In genomic region chr12:43692064-43692463, GRCh38 we compare ENCODE assay signal across 16 cellular contexts.
DNase-seq lines count a peak whose midpoint lies in the region; ATAC-seq, FAIRE-seq and TF ChIP-seq lines count a peak whose summit lies in the region.
"Had no signal": no experiment of that assay in that cellular context is flagged by ENCODE, and none has a peak within 500 bp of the region (broad histone marks: within the 10 kb centered on the region; RNA-seq: fewer than 3 reads in every experiment).

No MANE protein-coding gene starts in this region.

- dilution Hi-C loops in endothelial cell of umbilical vein (cut with MboI; ENCODE audit: extremely low pct_ligation_motif_present, low sequenced_read_pairs), result no loop called here

- H3K4ac ChIP-seq in trophoblast cell (ENCODE audit: low read depth, low read length), result no peak overlapping the region

- no peak overlapping the region for H3K23ac ChIP-seq in trophoblast cell (ENCODE audit: low read length)

- H3K9me3 ChIP-seq in endothelial cell of umbilical vein (replicated peaks; ENCODE audit: control insufficient read depth, insufficient read depth, low read length) (no peaks in the 10 kb centered on the region), trophoblast cell (ENCODE audit: insufficient read depth, low read depth, low read length) (no peaks in the 10 kb centered on the region), esophagus squamous epithelium (no peaks in the 10 kb centered on the region)

- TF ChIP-seq CTCF in GM23338 (conservative IDR thresholded peaks at IDR 0.05; ENCODE audit: low read depth in 2 of 2) (no peak), endothelial cell of umbilical vein (IDR thresholded peaks at IDR 0.05; ENCODE audit: extremely low read depth in 1 of 2, insufficient read depth in 1 of 2, low read depth in 1 of 2, low read length in 2 of 2) (no peak), esophagus squamous epithelium (IDR thresholded peaks at IDR 0.05) (no peak)

- POLR2A ChIA-PET in endothelial cell of umbilical vein (lab: Charles Lee), result no interaction called here

- H3K9ac ChIP-seq in endothelial cell of umbilical vein (replicated peaks; ENCODE audit: extremely low read depth, insufficient read depth, low read length) (no peak overlapping the region), trophoblast cell (ENCODE audit: low read length) (no peak overlapping the region)

- no CpG with 5 or more reads among the region's 1 CpG for WGBS in trophoblast cell (ENCODE audit: extremely low coverage, insufficient coverage, insufficient read length)
- WGBS in esophagus squamous epithelium, 2 donors, result 35 to 36% methylated on average over 1 of the region's 1 CpG

- DNase-seq in GM23338 (ENCODE audit: low spot score) (no peak), NCI-H69 (lab: John Stamatoyannopoulos, UW) (peak; percentile 14), endothelial cell of umbilical vein (ENCODE audit: low read depth, low spot score) (peak; percentile 52), trophoblast cell (no peak), NCI-H2107 (lab: John Stamatoyannopoulos, UW) (no peak), esophagus squamous epithelium (lab: John Stamatoyannopoulos, UW) (no peak)
- DNase-seq in activated naive CD4-positive, alpha-beta T cell treated with anti-CD3 and anti-CD28 coated beads, Interleukin-2, amount 50 U/mL, for 16 hours, result no peak
- no peak for DNase-seq in effector CD8-positive, alpha-beta T cell (lab: John Stamatoyannopoulos, UW)
- DNase-seq: activated CD4-positive, alpha-beta T cell treated with anti-CD3 and anti-CD28 coated beads, Interleukin-2, amount 10 ng/mL, durations not matched to agents 7 days and 5 days; activated naive CD4-positive, alpha-beta T cell treated with anti-CD3 and anti-CD28 coated beads for 36 hours; DMS79 treated with DMSO at 0.1 percent for 48 hours; effector memory CD8-positive, alpha-beta T cell; Karpas-422; NCI-H524 had no signal

- H4K8ac ChIP-seq in trophoblast cell (ENCODE audit: low read depth, low read length), result no peak overlapping the region

- H3K27ac ChIP-seq in GM23338 (ENCODE audit: low read depth) (no peak overlapping the region), endothelial cell of umbilical vein (ENCODE audit: insufficient read depth, low read depth, low read length) (no peak overlapping the region), trophoblast cell (ENCODE audit: low read depth, low read length) (peak overlapping the region; percentile 20), esophagus squamous epithelium (no peak overlapping the region)
- H3K27ac ChIP-seq: SK-N-MC had no signal

- H3K36me3 Mint-ChIP-seq in GM23338 (ENCODE audit: low read depth), result no peaks in the 10 kb centered on the region
- H3K36me3 Mint-ChIP-seq: natural killer cell treated with Interleukin-12 subunit alpha and Interleukin-12 subunit beta and Interleukin-15 and Interleukin-18, amount 100 ng/mL, for 72 hours had no signal

- H2AFZ ChIP-seq in GM23338 (0 out of 2 replicates have a peak overlapping the region, but pooled peaks have one; percentile 21), endothelial cell of umbilical vein (ENCODE audit: low read depth, low read length) (no peak overlapping the region), trophoblast cell (ENCODE audit: insufficient read depth, low read length, poor library complexity) (no peak overlapping the region)

- H4K20me1 ChIP-seq in GM23338 (replicated peaks; ENCODE audit: insufficient read depth), result no peaks in the 10 kb centered on the region
- H4K20me1 ChIP-seq in endothelial cell of umbilical vein (replicated peaks; ENCODE audit: control insufficient read depth, extremely low read depth, insufficient read depth, low read length), result no peaks in the 10 kb centered on the region

- H2BK5ac ChIP-seq in trophoblast cell (ENCODE audit: low read depth, low read length, poor library complexity), result no peak overlapping the region

- no peak overlapping the region for H2AK5ac ChIP-seq in trophoblast cell (ENCODE audit: low read length)

- TF ChIP-seq POLR2A in endothelial cell of umbilical vein (IDR thresholded peaks at IDR 0.05; ENCODE audit: low read depth, low read length) (no peak), esophagus squamous epithelium (IDR thresholded peaks at IDR 0.05) (no peak)

- intact Hi-C loops in endothelial cell of umbilical vein (cut with micrococcal nuclease) (no loop called here), esophagus squamous epithelium (cut with DNase I) (no loop called here)

- H3K4me1 Mint-ChIP-seq in GM23338, result peaks cover 4% of the 10 kb centered on the region; the same call in 2 of the 3 replicates
- H3K4me1 Mint-ChIP-seq: activated CD4-positive, alpha-beta T cell treated with anti-CD3 and anti-CD28 coated beads, Interleukin-2, amount 10 ng/mL, durations not matched to agents 7 days and 5 days had no signal

- peak overlapping the region; percentile 29 for H3K27ac Mint-ChIP-seq in GM23338
- H3K27ac Mint-ChIP-seq: activated CD4-positive, alpha-beta T cell treated with anti-CD3 and anti-CD28 coated beads, Interleukin-2, amount 10 ng/mL, durations not matched to agents 7 days and 5 days; activated naive CD4-positive, alpha-beta T cell treated with anti-CD3 and anti-CD28 coated beads for 36 hours; effector memory CD8-positive, alpha-beta T cell; natural killer cell treated with Interleukin-12 subunit alpha and Interleukin-12 subunit beta and Interleukin-15 and Interleukin-18, amount 100 ng/mL, for 72 hours had no signal

- no peak overlapping the region for H4K12ac ChIP-seq in trophoblast cell (ENCODE audit: low read depth, low read length)

- no peak overlapping the region for H3K4me3 ChIP-seq in GM23338
- H3K4me3 ChIP-seq in endothelial cell of umbilical vein (replicated peaks in 1 of 3; ENCODE audit: insufficient read depth in 1 of 3, low read depth in 1 of 3, low read length in 3 of 3), result no peak overlapping the region
- no peak overlapping the region for H3K4me3 ChIP-seq in trophoblast cell (ENCODE audit: low read depth, low read length)
- no peak overlapping the region for H3K4me3 ChIP-seq in esophagus squamous epithelium
- H3K4me3 ChIP-seq: SK-N-MC had no signal

- H3K79me1 ChIP-seq in trophoblast cell (ENCODE audit: low read length), result peaks cover 5% of the 10 kb centered on the region

- ATAC-seq in GM23338, result no peak
- ATAC-seq: effector memory CD8-positive, alpha-beta T cell; natural killer cell treated with Interleukin-12 subunit alpha and Interleukin-12 subunit beta and Interleukin-15 and Interleukin-18, amount 100 ng/mL, for 72 hours had no signal

- BruUV-seq in endothelial cell of umbilical vein (replicated peaks; lab: Mats Ljungman, UMichigan), result no TSS peak

- no peak overlapping the region for H2BK120ac ChIP-seq in trophoblast cell (ENCODE audit: insufficient read depth, low read length, poor library complexity)

- no peaks in the 10 kb centered on the region for H3K9me2 ChIP-seq in GM23338 (ENCODE audit: insufficient read depth)

- H3K14ac ChIP-seq in trophoblast cell (ENCODE audit: low read length), result no peak overlapping the region

- H3K4me1 ChIP-seq in GM23338 (ENCODE audit: insufficient read depth) (no peaks in the 10 kb centered on the region), endothelial cell of umbilical vein (ENCODE audit: control insufficient read depth, extremely low read depth, insufficient read depth, low read length) (peaks cover 3% of the 10 kb centered on the region), trophoblast cell (ENCODE audit: control insufficient read depth in 1 of 2, insufficient read depth in 2 of 2, low read length in 2 of 2) (peaks cover 0 to 2% of the 10 kb centered on the region in 2 experiments), esophagus squamous epithelium (no peaks in the 10 kb centered on the region)

- no peak overlapping the region for H3K18ac ChIP-seq in trophoblast cell (ENCODE audit: low read length)

- CTCF ChIA-PET in endothelial cell of umbilical vein (lab: Charles Lee), result interaction anchor here (1.0 to 1.3 kb wide), 3 partner anchors 11 to 191 kb away, joined by 3 to 5 read pairs (median 4); no protein-coding TSS in a partner anchor

- H3K27me3 Mint-ChIP-seq in GM23338 (ENCODE audit: insufficient read depth, low read depth, poor library complexity), result no peaks in the 10 kb centered on the region

- H3K9me1 ChIP-seq in endothelial cell of umbilical vein (replicated peaks; ENCODE audit: control insufficient read depth, extremely low read depth, insufficient read depth, low read length), result no peaks in the 10 kb centered on the region

- H3K36me3 ChIP-seq in GM23338 (ENCODE audit: insufficient read depth), result no peaks in the 10 kb centered on the region
- no peaks in the 10 kb centered on the region for H3K36me3 ChIP-seq in endothelial cell of umbilical vein (ENCODE audit: control insufficient read depth in 2 of 2, extremely low read depth in 1 of 2, insufficient read depth in 2 of 2, low read length in 2 of 2)
- H3K36me3 ChIP-seq in trophoblast cell (ENCODE audit: control insufficient read depth in 1 of 2, insufficient read depth in 2 of 2, low read length in 2 of 2), result no peaks in the 10 kb centered on the region
- no peaks in the 10 kb centered on the region for H3K36me3 ChIP-seq in esophagus squamous epithelium

- H3K4me2 ChIP-seq in GM23338, result no peak overlapping the region
- H3K4me2 ChIP-seq in endothelial cell of umbilical vein (ENCODE audit: insufficient read depth, low read length), result peak overlapping the region; percentile 42
- H3K4me2 ChIP-seq in trophoblast cell (ENCODE audit: low read length), result no peak overlapping the region

- FAIRE-seq in endothelial cell of umbilical vein (lab: Jason Lieb, UNC), result peak; percentile 18

- no peaks in the 10 kb centered on the region; the same call in 2 of the 3 replicates for H3K9me3 Mint-ChIP-seq in GM23338
- H3K9me3 Mint-ChIP-seq: activated CD4-positive, alpha-beta T cell treated with anti-CD3 and anti-CD28 coated beads, Interleukin-2, amount 10 ng/mL, durations not matched to agents 7 days and 5 days; activated naive CD4-positive, alpha-beta T cell treated with anti-CD3 and anti-CD28 coated beads for 36 hours; effector memory CD8-positive, alpha-beta T cell; natural killer cell treated with Interleukin-12 subunit alpha and Interleukin-12 subunit beta and Interleukin-15 and Interleukin-18, amount 100 ng/mL, for 72 hours had no signal

- no peak overlapping the region for H4K91ac ChIP-seq in trophoblast cell (ENCODE audit: low read depth, low read length)

- H3K79me2 ChIP-seq in GM23338 (replicated peaks; ENCODE audit: insufficient read depth), result no peaks in the 10 kb centered on the region
- no peaks in the 10 kb centered on the region for H3K79me2 ChIP-seq in endothelial cell of umbilical vein (ENCODE audit: control insufficient read depth, insufficient read depth, low read length)
- no peaks in the 10 kb centered on the region for H3K79me2 ChIP-seq in trophoblast cell (ENCODE audit: control insufficient read depth, insufficient read depth, low read length, poor library complexity)

- no peak overlapping the region for H2BK12ac ChIP-seq in trophoblast cell (ENCODE audit: low read length)

- H3K27me3 ChIP-seq in GM23338 (ENCODE audit: insufficient read depth) (no peaks in the 10 kb centered on the region), endothelial cell of umbilical vein (ENCODE audit: control insufficient read depth in 2 of 2, insufficient read depth in 2 of 2, low read length in 2 of 2) (peaks cover 0 to 2% of the 10 kb centered on the region in 2 experiments), trophoblast cell (ENCODE audit: insufficient read depth, low read length) (no peaks in the 10 kb centered on the region), esophagus squamous epithelium (no peaks in the 10 kb centered on the region)

- no peaks in the 10 kb centered on the region for H3F3A ChIP-seq in GM23338 (replicated peaks; ENCODE audit: low read depth)

- H3K4me3 Mint-ChIP-seq in GM23338, result no peak overlapping the region
- H3K4me3 Mint-ChIP-seq: activated CD4-positive, alpha-beta T cell treated with anti-CD3 and anti-CD28 coated beads, Interleukin-2, amount 10 ng/mL, durations not matched to agents 7 days and 5 days; activated naive CD4-positive, alpha-beta T cell treated with anti-CD3 and anti-CD28 coated beads for 36 hours; effector memory CD8-positive, alpha-beta T cell; natural killer cell treated with Interleukin-12 subunit alpha and Interleukin-12 subunit beta and Interleukin-15 and Interleukin-18, amount 100 ng/mL, for 72 hours had no signal

Comparison
In these comparisons a context has a peak if more than half of its experiments do, and no peak if none do; other contexts are left out.
1. DNase-seq: peak in NCI-H69 (single experiment) and endothelial cell of umbilical vein (single experiment); none in GM23338 (single experiment), trophoblast cell (0 of 2), NCI-H2107 (single experiment), activated naive CD4-positive, alpha-beta T cell treated with anti-CD3 and anti-CD28 coated beads, Interleukin-2, amount 50 U/mL, for 16 hours (single experiment), effector CD8-positive, alpha-beta T cell (single experiment) and esophagus squamous epithelium (single experiment).